ENCODE assay signal across 9 cellular contexts in the genomic region with DNA sequence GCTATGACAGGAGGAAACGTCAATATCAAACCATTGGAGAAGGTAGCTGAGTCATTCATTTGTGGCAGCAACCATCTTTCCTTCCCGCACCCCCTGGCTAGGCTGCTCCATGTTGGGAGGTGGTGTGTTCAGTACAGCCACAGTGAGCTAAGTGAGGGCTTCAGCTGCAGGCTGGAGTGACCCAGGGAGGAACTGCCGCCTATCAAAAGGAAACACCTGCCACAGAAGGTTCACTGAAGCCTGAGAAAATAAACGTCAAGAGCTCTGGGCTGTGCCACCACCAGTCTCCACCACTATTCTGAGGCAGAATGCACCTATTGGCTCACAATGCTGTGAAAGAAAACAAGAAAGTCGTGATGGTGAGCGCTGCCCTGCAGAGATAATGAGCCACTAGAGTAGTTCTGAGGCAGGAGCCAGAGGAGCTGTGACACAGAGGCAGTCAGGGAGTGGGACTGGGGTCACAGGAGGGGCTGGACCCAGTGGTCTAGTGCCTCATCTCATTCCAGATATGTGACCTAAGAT. TPM values are rescaled to one million over a fixed set of nuclear protein-coding genes. Genes with fewer than 3 reads are reported as not detected.
DNase-seq lines count a peak whose midpoint lies in the region; ATAC-seq, FAIRE-seq and TF ChIP-seq lines count a peak whose summit lies in the region.
"Had no signal": no experiment of that assay in that cellular context is flagged by ENCODE, and none has a peak within 500 bp of the region (broad histone marks: within the 10 kb centered on the region; RNA-seq: fewer than 3 reads in every experiment).

No MANE protein-coding gene starts in this region.

- FAIRE-seq in GM12891 (lab: Jason Lieb, UNC): no peak

- peak; percentile 58 for ATAC-seq in GM21737 (IDR thresholded peaks at IDR 0.05; ENCODE audit: unreplicated experiment)
- ATAC-seq: Panc1 had no signal

- TF ChIP-seq POLR2A in GM12891 (IDR thresholded peaks at IDR 0.05; ENCODE audit: low read depth, low read length): peak; percentile 77

- H3K27me3 Mint-ChIP-seq in activated CD4-positive, alpha-beta T cell treated with anti-CD3 and anti-CD28 coated beads, Interleukin-2, amount 10 ng/mL, durations not matched to agents 7 days and 5 days: no peaks in the 10 kb centered on the region

- CTCF ChIA-PET in activated CD4-positive, alpha-beta T cell treated with anti-CD3 and anti-CD28 coated beads, Interleukin-2, amount 10 ng/mL, durations not matched to agents 7 days and 5 days (lab: Charles Lee): interaction anchor here (1.0 to 1.7 kb wide), 3 partner anchors 8 to 31 kb away, joined by 3 to 5 read pairs (median 3); no protein-coding TSS in a partner anchor

- POLR2A ChIA-PET in activated CD4-positive, alpha-beta T cell treated with anti-CD3 and anti-CD28 coated beads, Interleukin-2, amount 10 ng/mL, durations not matched to agents 7 days and 5 days (lab: Charles Lee): interaction anchor here (0.7 to 1.3 kb wide), 4 partner anchors 25 to 97 kb away, joined by 3 to 9 read pairs (median 6); no protein-coding TSS in a partner anchor

- peaks cover 12% of the 10 kb centered on the region for H3K9me3 Mint-ChIP-seq in activated CD4-positive, alpha-beta T cell treated with anti-CD3 and anti-CD28 coated beads, Interleukin-2, amount 10 ng/mL, durations not matched to agents 7 days and 5 days

- peak overlapping the region; percentile 94 for H3K27ac Mint-ChIP-seq in activated CD4-positive, alpha-beta T cell treated with anti-CD3 and anti-CD28 coated beads, Interleukin-2, amount 10 ng/mL, durations not matched to agents 7 days and 5 days

- peak overlapping the region; percentile 80 for H3K4me3 Mint-ChIP-seq in activated CD4-positive, alpha-beta T cell treated with anti-CD3 and anti-CD28 coated beads, Interleukin-2, amount 10 ng/mL, durations not matched to agents 7 days and 5 days

- H3K36me3 Mint-ChIP-seq in activated CD4-positive, alpha-beta T cell treated with anti-CD3 and anti-CD28 coated beads, Interleukin-2, amount 10 ng/mL, durations not matched to agents 7 days and 5 days (ENCODE audit: low read depth): peaks cover 36% of the 10 kb centered on the region

- H3K4me1 Mint-ChIP-seq in activated CD4-positive, alpha-beta T cell treated with anti-CD3 and anti-CD28 coated beads, Interleukin-2, amount 10 ng/mL, durations not matched to agents 7 days and 5 days: peaks cover 64% of the 10 kb centered on the region

- no peak for DNase-seq in GM12891 (ENCODE audit: insufficient read length, low spot score)
- DNase-seq in NCI-H1092 treated with DMSO at 0.1 percent for 48 hours (lab: John Stamatoyannopoulos, UW): peak; percentile 90
- peak; percentile 75 for DNase-seq in activated CD4-positive, alpha-beta T cell treated with anti-CD3 and anti-CD28 coated beads, Interleukin-2, amount 10 ng/mL, durations not matched to agents 7 days and 5 days
- peak; percentile 30 for DNase-seq in left kidney (ENCODE audit: low read depth, low spot score)
- DNase-seq in Ammon's horn (ENCODE audit: low spot score): no peak
- DNase-seq in HK-2 (ENCODE audit: unreplicated experiment): no peak
- DNase-seq in cerebellar cortex (ENCODE audit: low spot score): no peak

TF ChIP-seq in GM12891, 5 proteins besides CTCF, POLR2A, EP300 and RAD21:
- TF ChIP-seq POLR2AphosphoS5 (IDR thresholded peaks at IDR 0.05; ENCODE audit: low read depth, low read length) (peak; percentile 83), SPI1 (IDR thresholded peaks at IDR 0.05; ENCODE audit: low read depth, low read length) (peak; percentile 83), POU2F2 (IDR thresholded peaks at IDR 0.05; ENCODE audit: low read depth, low read length) (peak; percentile 69), TAF1 (IDR thresholded peaks at IDR 0.05; ENCODE audit: low read depth, low read length) (peak; percentile 86), PAX5 (IDR thresholded peaks at IDR 0.05; ENCODE audit: insufficient read depth, low read length, severe bottlenecking) (no peak)

RNA-seq across cellular contexts. Expression of gene CD47, which starts 34.8 kb away (rescaled TPM):
- polyA plus RNA-seq in GM12891 (2012; ENCODE audit: low read depth, missing spikeins): 62.8 TPM
- 100 to 1,000 TPM; 145 to 161 TPM for total RNA-seq in activated CD4-positive, alpha-beta T cell treated with anti-CD3 and anti-CD28 coated beads, Interleukin-2, amount 10 ng/mL, durations not matched to agents 7 days and 5 days

Comparison
In these comparisons a context has a peak if more than half of its experiments do, and no peak if none do; other contexts are left out.
1. DNase-seq: peak in NCI-H1092 treated with DMSO at 0.1 percent for 48 hours (single experiment), activated CD4-positive, alpha-beta T cell treated with anti-CD3 and anti-CD28 coated beads, Interleukin-2, amount 10 ng/mL, durations not matched to agents 7 days and 5 days (single experiment) and left kidney (single experiment); none in GM12891 (single experiment), Ammon's horn (single experiment), HK-2 (single experiment) and cerebellar cortex (single experiment).